ENCODE assay signal across 12 cellular contexts in the genomic region with DNA sequence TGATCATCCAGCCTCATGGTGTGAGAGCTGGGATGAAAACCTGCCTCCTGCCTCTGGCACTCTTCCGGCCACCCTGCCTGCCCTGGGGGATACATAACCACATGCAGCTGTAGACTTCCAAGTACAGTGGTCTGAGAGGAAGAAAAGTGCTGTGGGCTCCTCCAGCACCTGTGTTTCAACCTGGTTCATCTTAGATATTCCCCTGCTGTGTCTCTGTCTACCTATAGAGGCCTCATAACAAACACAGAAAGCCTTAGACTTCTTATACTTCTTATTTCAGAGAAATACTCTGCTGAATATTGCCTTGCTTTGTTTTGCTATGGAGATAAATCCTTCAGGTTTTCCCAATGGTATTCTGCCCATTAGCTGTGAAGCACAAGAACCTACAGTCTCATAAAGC. TPM values are rescaled to one million over a fixed set of nuclear protein-coding genes. Genes with fewer than 3 reads are reported as not detected.
DNase-seq lines count a peak whose midpoint lies in the region; ATAC-seq and TF ChIP-seq lines count a peak whose summit lies in the region.
"Had no signal": no experiment of that assay in that cellular context is flagged by ENCODE, and none has a peak within 500 bp of the region (broad histone marks: within the 10 kb centered on the region; RNA-seq: fewer than 3 reads in every experiment).

No MANE protein-coding gene starts in this region.

- H3K36me3 Mint-ChIP-seq in activated naive CD8-positive, alpha-beta T cell treated with anti-CD3 and anti-CD28 coated beads, Interleukin-2, amount 50 U/mL, for 24 hours (ENCODE audit: low read depth), result peaks cover 6% of the 10 kb centered on the region

- H3K4me1 ChIP-seq in heart right ventricle, result peaks cover 0 to 98% (median 13%) of the 10 kb centered on the region in 9 donors
- H3K4me1 ChIP-seq in transverse colon, result peaks cover 7 to 43% (median 15%) of the 10 kb centered on the region in 4 donors

- no peak overlapping the region for H3K4me3 ChIP-seq in heart right ventricle
- no peak overlapping the region for H3K4me3 ChIP-seq in transverse colon
- H3K4me3 ChIP-seq in MG63, result no peak overlapping the region

- H3K27ac ChIP-seq in heart right ventricle (peak overlapping the region in 6 of 10 donors; percentile 18 to 84 (median 47)), transverse colon (peak overlapping the region in 3 of 4 donors; percentile 28 to 52 (median 40))

- no peak for TF ChIP-seq CTCF in heart right ventricle (IDR thresholded peaks at IDR 0.05)
- TF ChIP-seq CTCF in transverse colon (IDR thresholded peaks at IDR 0.05), result no peak

- H3K4me1 Mint-ChIP-seq in activated naive CD8-positive, alpha-beta T cell treated with anti-CD3 and anti-CD28 coated beads, Interleukin-2, amount 50 U/mL, for 24 hours, result peaks cover 98% of the 10 kb centered on the region

- H3K27me3 Mint-ChIP-seq in activated naive CD8-positive, alpha-beta T cell treated with anti-CD3 and anti-CD28 coated beads, Interleukin-2, amount 50 U/mL, for 24 hours, result no peaks in the 10 kb centered on the region

- H3K27me3 ChIP-seq in heart right ventricle (no peaks in the 10 kb centered on the region), transverse colon (no peaks in the 10 kb centered on the region), MG63 (no peaks in the 10 kb centered on the region)

- in situ Hi-C loops in transverse colon (cut with MboI; ENCODE audit: low pct_ligation_motif_present in 1 of 4, low pct_unique_long_range_greater_than_20kb in 1 of 4, low sequenced_read_pairs in 3 of 4), result no loop called here

- H3K27ac Mint-ChIP-seq in activated naive CD8-positive, alpha-beta T cell treated with anti-CD3 and anti-CD28 coated beads, Interleukin-2, amount 50 U/mL, for 24 hours, result peak overlapping the region; percentile 98

- no peaks in the 10 kb centered on the region for H3K9me3 Mint-ChIP-seq in activated naive CD8-positive, alpha-beta T cell treated with anti-CD3 and anti-CD28 coated beads, Interleukin-2, amount 50 U/mL, for 24 hours
- H3K9me3 Mint-ChIP-seq: H9 had no signal

- H3K4me3 Mint-ChIP-seq in activated naive CD8-positive, alpha-beta T cell treated with anti-CD3 and anti-CD28 coated beads, Interleukin-2, amount 50 U/mL, for 24 hours, result peak overlapping the region; percentile 54
- H3K4me3 Mint-ChIP-seq: H9 had no signal

- H3K36me3 ChIP-seq in heart right ventricle (no peaks in the 10 kb centered on the region), transverse colon (no peaks in the 10 kb centered on the region), MG63 (no peaks in the 10 kb centered on the region)

- H3K9me3 ChIP-seq in heart right ventricle (no peaks in the 10 kb centered on the region), transverse colon (no peaks in the 10 kb centered on the region), MG63 (no peaks in the 10 kb centered on the region)

- DNase-seq in heart right ventricle (no peak), Right ventricle myocardium inferior (ENCODE audit: missing footprints) (no peak), NAMALWA (ENCODE audit: low spot score) (peak; percentile 78), transverse colon (no peak), NCI-H446 (lab: John Stamatoyannopoulos, UW) (no peak), MG63 (no peak), mucosa of gallbladder (ENCODE audit: low spot score) (no peak)
- DNase-seq in activated naive CD8-positive, alpha-beta T cell treated with anti-CD3 and anti-CD28 coated beads, Interleukin-2, amount 50 U/mL, for 24 hours, result no peak
- DNase-seq: activated CD4-positive, alpha-beta T cell treated with anti-CD3 and anti-CD28 coated beads for 4 hours; DMS79; H9; NCI-H2171 had no signal

- ATAC-seq in heart right ventricle, result no peak
- ATAC-seq in Right ventricle myocardium inferior, result no peak
- ATAC-seq in activated naive CD8-positive, alpha-beta T cell treated with anti-CD3 and anti-CD28 coated beads, Interleukin-2, amount 50 U/mL, for 24 hours, result no peak

- no peak for TF ChIP-seq POLR2A in transverse colon (IDR thresholded peaks at IDR 0.05)

- no peak for TF ChIP-seq EP300 in transverse colon (IDR thresholded peaks at IDR 0.05; ENCODE audit: low read depth)

- 85 to 86% methylated on average over 1 of the region's 1 CpG for WGBS in heart right ventricle, 2 donors
- WGBS in transverse colon (ENCODE audit: low coverage in 1 of 2), 2 donors, result 71% methylated on average over 1 of the region's 1 CpG; no CpG with 5 or more reads in 1 of the 2 donors

- intact Hi-C loops in heart right ventricle (cut with DNase I), result loop anchor here in 7 of 10 donors (5.0 to 10.0 kb wide), 7 partner anchors 51 to 351 kb away; a partner anchor contains a TSS
- intact Hi-C loops in Right ventricle myocardium inferior (cut with DNase I), result loop anchor here (5.0 kb wide), 2 partner anchors 51 to 76 kb away; no protein-coding TSS in a partner anchor
- intact Hi-C loops in transverse colon (cut with DNase I; ENCODE audit: low total_unique reads), result no loop called here

RNA-seq across cellular contexts. Expression of a gene that starts 19.6 kb away (rescaled TPM):
- total RNA-seq in heart right ventricle (10 to 100 TPM in 6 of 10 donors, 1 to 10 TPM in 4; 3.3 to 30.8 (median 10.1) TPM), Right ventricle myocardium inferior (17.8 TPM), transverse colon (10 to 100 TPM in 3 of 4 donors, 1 to 10 TPM in 1; 9.8 to 28.1 (median 22.5) TPM), mucosa of gallbladder (17.1 TPM)
- 1 to 10 TPM; 6.1 to 7.4 TPM for polyA plus RNA-seq in heart right ventricle
- total RNA-seq in MG63 (2014; rRNA removed; shearing (Covaris generic); ENCODE audit: low replicate concordance), result 12.1 and 22.2 TPM in 2 replicates
